In the genomic region with DNA sequence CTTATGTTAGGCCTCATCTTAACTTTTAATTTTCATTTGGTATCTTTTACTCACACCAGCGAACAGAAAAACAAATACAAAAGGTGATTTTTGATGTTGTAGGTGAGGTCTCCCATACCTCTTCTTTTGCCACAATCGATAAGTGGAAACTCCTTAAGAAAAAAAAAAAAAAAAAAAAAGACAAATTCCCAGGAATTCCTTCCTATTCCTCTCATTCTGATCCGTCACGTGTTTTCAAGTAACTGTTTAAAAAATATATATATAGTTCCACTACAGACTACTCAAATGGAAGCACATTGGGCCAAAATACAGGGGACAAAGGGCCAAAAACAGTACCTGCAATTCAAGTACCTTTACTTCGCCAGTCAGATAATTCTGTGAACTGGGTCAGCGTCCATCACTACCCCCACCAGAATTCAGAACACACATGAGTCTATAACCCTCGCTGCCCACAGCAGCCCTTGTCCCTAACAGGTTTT, we compare ENCODE assay signal across 8 cellular contexts. TPM values are rescaled to one million over a fixed set of nuclear protein-coding genes. Genes with fewer than 3 reads are reported as not detected.
DNase-seq lines count a peak whose midpoint lies in the region; ATAC-seq, FAIRE-seq and TF ChIP-seq lines count a peak whose summit lies in the region.

No MANE protein-coding gene starts in this region.

- ATAC-seq in GM18861 (IDR thresholded peaks at IDR 0.05; ENCODE audit: unreplicated experiment) (no peak), GM18502 (IDR thresholded peaks at IDR 0.05; ENCODE audit: poor library complexity, unreplicated experiment) (no peak)

- H3K27me3 ChIP-seq in keratinocyte (ENCODE audit: control insufficient read depth, extremely low read depth, insufficient read depth, low read length), result no peaks in the 10 kb centered on the region

- no peaks in the 10 kb centered on the region for H3K9me1 ChIP-seq in keratinocyte (ENCODE audit: control insufficient read depth, extremely low read depth, insufficient read depth, low read length)

- dilution Hi-C loops in keratinocyte (cut with MboI; ENCODE audit: extremely low pct_ligation_motif_present, low sequenced_read_pairs), result no loop called here

- no peaks in the 10 kb centered on the region for H3K36me3 ChIP-seq in keratinocyte (ENCODE audit: control insufficient read depth in 2 of 2, extremely low read depth in 1 of 2, insufficient read depth in 2 of 2, low read length in 2 of 2)

- peak overlapping the region; percentile 97 for H3K9ac ChIP-seq in keratinocyte (ENCODE audit: control insufficient read depth, extremely low read depth, insufficient read depth, low read length)

- DNase-seq in SKM-1 treated with dmso at 0.1 percent for 144 hours (lab: John Stamatoyannopoulos, UW; ENCODE audit: unreplicated experiment), result peak; percentile 49
- DNase-seq in SKM-1 (lab: John Stamatoyannopoulos, UW; ENCODE audit: unreplicated experiment), result no peak
- DNase-seq in keratinocyte (ENCODE audit: low read depth, low spot score), result no peak
- peak; percentile 22 for DNase-seq in superior temporal gyrus (ENCODE audit: extremely low spot score)
- DNase-seq in NOMO-1 treated with DMSO at 0.1 percent for 48 hours (lab: John Stamatoyannopoulos, UW; ENCODE audit: unreplicated experiment), result no peak

- no peaks in the 10 kb centered on the region for H3K9me3 Mint-ChIP-seq in activated naive CD8-positive, alpha-beta T cell (ENCODE audit: low read depth)

- H3K4me3 ChIP-seq in keratinocyte (ENCODE audit: control insufficient read depth in 2 of 3, extremely low read depth in 1 of 3, insufficient read depth in 2 of 3, low read depth in 1 of 3, low read length in 3 of 3), result peak overlapping the region; percentile 57 to 95 (median 75)

- no peak for FAIRE-seq in keratinocyte (lab: Jason Lieb, UNC)

- H3K27ac ChIP-seq in keratinocyte (ENCODE audit: control insufficient read depth, insufficient read depth, low read length), result peak overlapping the region; percentile 95

- H4K20me1 ChIP-seq in keratinocyte (ENCODE audit: control insufficient read depth, extremely low read depth, insufficient read depth, low read length), result no peaks in the 10 kb centered on the region

- peaks cover 20% of the 10 kb centered on the region for H3K4me1 Mint-ChIP-seq in activated naive CD8-positive, alpha-beta T cell (ENCODE audit: low read depth)

- H3K4me3 Mint-ChIP-seq in activated naive CD8-positive, alpha-beta T cell, result peak overlapping the region; percentile 91

- TF ChIP-seq CTCF in keratinocyte (optimal IDR thresholded peaks at IDR 0.05 in 1 of 3, IDR thresholded peaks at IDR 0.05 in 1 of 3, conservative IDR thresholded peaks at IDR 0.05 in 1 of 3; ENCODE audit: extremely low read depth in 1 of 3, insufficient read depth in 2 of 3, low read length in 3 of 3), result no peak

- peaks cover 4% of the 10 kb centered on the region for H3K36me3 Mint-ChIP-seq in activated naive CD8-positive, alpha-beta T cell

- no peaks in the 10 kb centered on the region for H3K9me3 ChIP-seq in keratinocyte (ENCODE audit: control insufficient read depth, low read depth, low read length)

- H3K27me3 Mint-ChIP-seq in activated naive CD8-positive, alpha-beta T cell, result no peaks in the 10 kb centered on the region

- peak overlapping the region; percentile 97 for H3K27ac Mint-ChIP-seq in activated naive CD8-positive, alpha-beta T cell

- peak overlapping the region; percentile 97 for H2AFZ ChIP-seq in keratinocyte (ENCODE audit: control insufficient read depth, low read length)

- no peaks in the 10 kb centered on the region for H3K79me2 ChIP-seq in keratinocyte (ENCODE audit: control insufficient read depth, insufficient read depth, low read length)

- H3K4me1 ChIP-seq in keratinocyte (ENCODE audit: control insufficient read depth, extremely low read depth, insufficient read depth, low read length), result peaks cover 10% of the 10 kb centered on the region

- H3K4me2 ChIP-seq in keratinocyte (ENCODE audit: control insufficient read depth, extremely low read depth, insufficient read depth, low read depth, low read length), result peak overlapping the region; percentile 86

RNA-seq across cellular contexts. Expression of a gene that starts 16.5 kb away (rescaled TPM):
- polyA plus RNA-seq in keratinocyte, result not detected in 3 replicates
- not detected for polyA plus RNA-seq in keratinocyte (2011; ENCODE audit: low read depth)
- polyA plus RNA-seq in keratinocyte (2011; cell fraction: cytosol; rRNA removed), result not detected in 2 replicates
- polyA plus RNA-seq in keratinocyte (2011; cell fraction: nucleus; rRNA removed), result not detected in 2 replicates
- not detected in 2 replicates for polyA plus RNA-seq in keratinocyte (2012; ENCODE audit: low replicate concordance)
- polyA minus RNA-seq in keratinocyte, result not detected in 3 replicates
- polyA minus RNA-seq in keratinocyte (2011; cell fraction: cytosol; rRNA and poly(A)+ RNA removed), result not detected
- not detected in 2 replicates for polyA minus RNA-seq in keratinocyte (2011; cell fraction: nucleus; rRNA and poly(A)+ RNA removed)

RNA-seq across cellular contexts. Expression of a gene that starts 49.5 kb away (rescaled TPM):
- 103 to 247 TPM (median 123 TPM) in 3 replicates for polyA plus RNA-seq in keratinocyte
- 560 TPM for polyA plus RNA-seq in keratinocyte (2011; ENCODE audit: low read depth)
- polyA plus RNA-seq in keratinocyte (2011; cell fraction: cytosol; rRNA removed), result 241 and 313 TPM in 2 replicates
- 345 and 392 TPM in 2 replicates for polyA plus RNA-seq in keratinocyte (2011; cell fraction: nucleus; rRNA removed)
- polyA plus RNA-seq in keratinocyte (2012; ENCODE audit: low replicate concordance), result 186 and 511 TPM in 2 replicates
- 15.1 to 107 TPM (median 36.5 TPM) in 3 replicates for polyA minus RNA-seq in keratinocyte
- 50.8 TPM for polyA minus RNA-seq in keratinocyte (2011; cell fraction: cytosol; rRNA and poly(A)+ RNA removed)
- polyA minus RNA-seq in keratinocyte (2011; cell fraction: nucleus; rRNA and poly(A)+ RNA removed), result 24.5 and 111 TPM in 2 replicates

Comparison
In these comparisons a context has a peak if more than half of its experiments do, and no peak if none do; other contexts are left out.
1. DNase-seq: peak in SKM-1 treated with dmso at 0.1 percent for 144 hours (single experiment) and superior temporal gyrus (single experiment); none in SKM-1 (single experiment), keratinocyte (single experiment) and NOMO-1 treated with DMSO at 0.1 percent for 48 hours (single experiment).